Comparison of ENCODE assay signal across 2 cellular contexts in genomic region chr15:96817900-96818299, GRCh38.
A peak's percentile ranks its signal among the peaks of the same experiment; 100 is the strongest.
TF ChIP-seq lines count a peak whose summit lies in the region.

No MANE protein-coding gene starts in this region.

TF ChIP-seq in HepG2, 621 proteins besides CTCF, POLR2A, EP300 and RAD21 (continued from another document):
- TF ChIP-seq MAFK (conservative IDR thresholded peaks at IDR 0.05 in 1 of 2, IDR thresholded peaks at IDR 0.05 in 1 of 2; ENCODE audit: low read length in 2 of 2) (peak; percentile 59 to 60; a peak in 3 of 4 replicates), DMTF1 (CRISPR knock-in tag; IDR thresholded peaks at IDR 0.05) (no peak)
TF ChIP-seq in HepG2: peak in this region for 2.

TF ChIP-seq in WTC11, 78 proteins besides CTCF, POLR2A, EP300 and RAD21 (continued from another document):
- no peak for TF ChIP-seq ATF3 (CRISPR knock-in tag; conservative IDR thresholded peaks at IDR 0.05)
- TF ChIP-seq ATF6 (CRISPR knock-in tag; IDR thresholded peaks at IDR 0.05) = no peak
- no peak for TF ChIP-seq FOXJ3 (CRISPR knock-in tag; IDR thresholded peaks at IDR 0.05; ENCODE audit: borderline replicate concordance)
